In genomic region chr15:80449825-80450224, GRCh38 we compare ENCODE assay signal across 20 cellular contexts. TPM values are rescaled to one million over a fixed set of nuclear protein-coding genes. Genes with fewer than 3 reads are reported as not detected.
A peak's percentile ranks its signal among the peaks of the same experiment; 100 is the strongest.
DNase-seq lines count a peak whose midpoint lies in the region; ATAC-seq and TF ChIP-seq lines count a peak whose summit lies in the region.
"Had no signal": no experiment of that assay in that cellular context is flagged by ENCODE, and none has a peak within 500 bp of the region (broad histone marks: within the 10 kb centered on the region; RNA-seq: fewer than 3 reads in every experiment).

No MANE protein-coding gene starts in this region.

- peaks cover 0 to 10% of the 10 kb centered on the region in 2 donors for H3K4me1 ChIP-seq in left lung
- H3K4me1 ChIP-seq: A549, BE2C had no signal

- H3K9me3 ChIP-seq in left lung, result no peaks in the 10 kb centered on the region
- H3K9me3 ChIP-seq: A549; BE2C; BLaER1 treated with 17β-estradiol and CSF1 and Interleukin-3, amounts not matched to agents 10 nM and 100 nM had no signal

- no peak overlapping the region for H3K27ac ChIP-seq in left lung
- H3K27ac ChIP-seq in temporal lobe (ENCODE audit: low read depth, low read length), result peak overlapping the region; percentile 50
- H3K27ac ChIP-seq: A549; BLaER1 treated with 17β-estradiol and CSF1 and Interleukin-3, amounts not matched to agents 10 nM and 100 nM had no signal

- peak overlapping the region; percentile 57 for H3K27ac Mint-ChIP-seq in chondrocyte (ENCODE audit: unreplicated experiment)
- H3K27ac Mint-ChIP-seq: CD14-positive monocyte; CD4-positive, alpha-beta T cell; CD8-positive, alpha-beta memory T cell; GM23338 had no signal

- DNase-seq in chondrocyte (ENCODE audit: low spot score), result no peak
- no peak for DNase-seq in left lung
- DNase-seq in NCI-H2107 treated with DMSO at 0.1 percent for 48 hours (lab: John Stamatoyannopoulos, UW; ENCODE audit: unreplicated experiment), result no peak
- DNase-seq: 8988T; ACHN; AML-193; BE2C; CD4-positive, alpha-beta T cell; CD8-positive, alpha-beta memory T cell; DMS 273 treated with DMSO at 0.1 percent for 48 hours; DND-41; H9 had no signal

- no peaks in the 10 kb centered on the region for H3K36me3 Mint-ChIP-seq in chondrocyte (ENCODE audit: low read depth)
- H3K36me3 Mint-ChIP-seq: CD14-positive monocyte; CD8-positive, alpha-beta memory T cell had no signal

- no peaks in the 10 kb centered on the region for H3K36me3 ChIP-seq in left lung
- H3K36me3 ChIP-seq: BE2C; BLaER1 treated with 17β-estradiol and CSF1 and Interleukin-3, amounts not matched to agents 10 nM and 100 nM had no signal

- H3K4me1 Mint-ChIP-seq in chondrocyte (ENCODE audit: low read depth), result peaks cover 37% of the 10 kb centered on the region
- H3K4me1 Mint-ChIP-seq: CD14-positive monocyte; CD8-positive, alpha-beta memory T cell had no signal

- H3K27me3 ChIP-seq in left lung, result no peaks in the 10 kb centered on the region
- H3K27me3 ChIP-seq: BE2C; BLaER1 treated with 17β-estradiol and CSF1 and Interleukin-3, amounts not matched to agents 10 nM and 100 nM had no signal

- no peaks in the 10 kb centered on the region for H3K27me3 Mint-ChIP-seq in chondrocyte (ENCODE audit: low read depth)

- TF ChIP-seq POLR2A in GM18505 (IDR thresholded peaks at IDR 0.05; ENCODE audit: borderline replicate concordance, extremely low read depth, insufficient read depth, insufficient read length), result no peak

- no peak overlapping the region for H3K4me3 ChIP-seq in left lung
- H3K4me3 ChIP-seq: A549; BLaER1 treated with 17β-estradiol and CSF1 and Interleukin-3, amounts not matched to agents 10 nM and 100 nM; GM23338 had no signal

- H3K4me3 Mint-ChIP-seq in chondrocyte (ENCODE audit: unreplicated experiment), result no peak overlapping the region
- H3K4me3 Mint-ChIP-seq: CD14-positive monocyte; CD4-positive, alpha-beta T cell; CD8-positive, alpha-beta memory T cell; GM23338; H9 had no signal

- TF ChIP-seq CTCF in chondrocyte (IDR thresholded peaks at IDR 0.05) (no peak), left lung (IDR thresholded peaks at IDR 0.05) (no peak)

- intact Hi-C loops in left lung (cut with DNase I), result loop anchor here in 1 of 2 donors (10.0 kb wide), 1 partner anchor 125 kb away; no protein-coding TSS in a partner anchor

- no peaks in the 10 kb centered on the region for H3K9me3 Mint-ChIP-seq in chondrocyte (ENCODE audit: low read depth)
- H3K9me3 Mint-ChIP-seq: CD14-positive monocyte; CD4-positive, alpha-beta T cell; CD8-positive, alpha-beta memory T cell; GM23338 had no signal

- ATAC-seq in left lung (peak; percentile 65), GM18505 (IDR thresholded peaks at IDR 0.05; ENCODE audit: unreplicated experiment) (no peak), HG03457 (IDR thresholded peaks at IDR 0.05; ENCODE audit: unreplicated experiment) (no peak)
- ATAC-seq: A549, HCT116 had no signal

RNA-seq across cellular contexts. Expression of gene ARNT2, which starts 45.6 kb away (rescaled TPM):
- 20.2 to 30.7 TPM (median 22.3 TPM) in 3 replicates for total RNA-seq in chondrocyte
- 1 to 10 TPM; 9.7 to 9.9 TPM for total RNA-seq in left lung
- 72.8 TPM for total RNA-seq in temporal lobe
- total RNA-seq: CD4-positive, alpha-beta T cell had no signal
